8 cellular contexts compared by ENCODE assay signal in genomic region chr9:126500600-126501382, GRCh38.
DNase-seq lines count a peak whose midpoint lies in the region; ATAC-seq and TF ChIP-seq lines count a peak whose summit lies in the region.

No MANE protein-coding gene starts in this region.

- H3K36me3 ChIP-seq in SK-N-SH (replicated peaks in 1 of 2; ENCODE audit: control insufficient read depth in 1 of 2, insufficient read depth in 2 of 2, low read length in 1 of 2) (peaks cover 0 to 5% of the 10 kb centered on the region in 2 experiments), trophoblast cell (ENCODE audit: control insufficient read depth in 1 of 2, insufficient read depth in 2 of 2, low read length in 2 of 2) (peaks cover 15 to 16% of the 10 kb centered on the region in 2 experiments), uterus (no peaks in the 10 kb centered on the region)

- H3K4me2 ChIP-seq in SK-N-SH (no peak overlapping the region), trophoblast cell (ENCODE audit: low read length) (peak overlapping the region; percentile 26)

- H3K9ac ChIP-seq in SK-N-SH: no peak overlapping the region
- no peak overlapping the region for H3K9ac ChIP-seq in trophoblast cell (ENCODE audit: low read length)

- H4K91ac ChIP-seq in trophoblast cell (ENCODE audit: low read depth, low read length): peak overlapping the region; percentile 2

- H3K27me3 ChIP-seq in SK-N-SH (ENCODE audit: insufficient read depth) (no peaks in the 10 kb centered on the region), trophoblast cell (ENCODE audit: insufficient read depth, low read length) (peaks cover 12% of the 10 kb centered on the region), uterus (no peaks in the 10 kb centered on the region)

- 0 out of 2 replicates have a peak, but pooled peaks cover 3% of the 10 kb centered on the region for H4K20me1 ChIP-seq in SK-N-SH (ENCODE audit: insufficient read depth)

- 36% methylated on average over 27 of the region's 37 CpGs for WGBS in SK-N-SH (ENCODE audit: low lambda C conversion rate)
- no CpG with 5 or more reads among the region's 37 CpGs for WGBS in trophoblast cell (ENCODE audit: extremely low coverage, insufficient coverage, insufficient read length)

- no peak overlapping the region for H3K23ac ChIP-seq in trophoblast cell (ENCODE audit: low read length)

- H3K9me3 ChIP-seq in SK-N-SH: no peaks in the 10 kb centered on the region
- H3K9me3 ChIP-seq in trophoblast cell (ENCODE audit: insufficient read depth, low read depth, low read length): peaks cover 9% of the 10 kb centered on the region
- no peaks in the 10 kb centered on the region for H3K9me3 ChIP-seq in uterus

- H4K12ac ChIP-seq in trophoblast cell (ENCODE audit: low read depth, low read length): no peak overlapping the region

- POLR2A ChIA-PET in SK-N-SH (lab: Yijun Ruan, JAX): interaction anchor here (0.7 to 2.2 kb wide), 5 partner anchors 17 to 63 kb away, joined by 3 to 9 read pairs (median 4); no protein-coding TSS in a partner anchor

- no peak overlapping the region for H3K4ac ChIP-seq in trophoblast cell (ENCODE audit: low read depth, low read length)

- no peak for TF ChIP-seq POLR2A in uterus (IDR thresholded peaks at IDR 0.05)

- no peaks in the 10 kb centered on the region for H3K36me3 Mint-ChIP-seq in activated naive CD4-positive, alpha-beta T cell treated with anti-CD3 and anti-CD28 coated beads, Interleukin-2, amount 50 U/mL, for 72 hours

- H3K4me3 ChIP-seq in SK-N-SH (ENCODE audit: low read depth in 2 of 2, low read length in 1 of 2) (peak overlapping the region in 1 of 2 experiments; percentile 54; a peak in 1 of 4 replicates), trophoblast cell (ENCODE audit: low read depth, low read length) (no peak overlapping the region), uterus (no peak overlapping the region)

- no peak overlapping the region for H2BK5ac ChIP-seq in trophoblast cell (ENCODE audit: low read depth, low read length, poor library complexity)

- H2AFZ ChIP-seq in SK-N-SH (ENCODE audit: low read depth) (no peak overlapping the region), trophoblast cell (ENCODE audit: insufficient read depth, low read length, poor library complexity) (no peak overlapping the region)

- CTCF ChIA-PET in SK-N-SH (lab: Yijun Ruan, JAX): interaction anchor here (0.7 to 16.1 kb wide), 43 partner anchors 9 to 951 kb away, joined by 3 to 739 read pairs (median 5); partner anchors contain the start of gene LMX1B

- H3K9me3 Mint-ChIP-seq in activated naive CD4-positive, alpha-beta T cell treated with anti-CD3 and anti-CD28 coated beads, Interleukin-2, amount 50 U/mL, for 72 hours: no peaks in the 10 kb centered on the region

- no peak overlapping the region for H3K27ac Mint-ChIP-seq in activated naive CD4-positive, alpha-beta T cell treated with anti-CD3 and anti-CD28 coated beads, Interleukin-2, amount 50 U/mL, for 72 hours

- H3F3A ChIP-seq in SK-N-SH (replicated peaks; ENCODE audit: insufficient read depth): no peaks in the 10 kb centered on the region

- no peak overlapping the region for H2AK5ac ChIP-seq in trophoblast cell (ENCODE audit: low read length)

- H3K14ac ChIP-seq in trophoblast cell (ENCODE audit: low read length): no peak overlapping the region

- intact Hi-C loops in Right ventricle myocardium inferior (cut with DNase I): loop anchor here (1.0 to 5.0 kb wide), 3 partner anchors 58 to 282 kb away; no protein-coding TSS in a partner anchor
- intact Hi-C loops in uterus (cut with DNase I; ENCODE audit: low total_unique reads): loop anchor here (5.0 kb wide), 1 partner anchor 57 kb away; no protein-coding TSS in a partner anchor

- H3K79me2 ChIP-seq in SK-N-SH (ENCODE audit: insufficient read depth) (no peaks in the 10 kb centered on the region), trophoblast cell (ENCODE audit: control insufficient read depth, insufficient read depth, low read length, poor library complexity) (no peaks in the 10 kb centered on the region)

- H3K27ac ChIP-seq in SK-N-SH (ENCODE audit: low read depth in 2 of 2, low read length in 1 of 2) (no peak overlapping the region; a peak in 1 of 4 replicates), trophoblast cell (ENCODE audit: low read depth, low read length) (no peak overlapping the region), uterus (no peak overlapping the region)

- peak; percentile 86 for TF ChIP-seq CTCF in SK-N-SH (IDR thresholded peaks at IDR 0.05)
- TF ChIP-seq CTCF in uterus (IDR thresholded peaks at IDR 0.05): peak; percentile 88 to 95 (median 90)

- TF ChIP-seq EP300 in SK-N-SH (IDR thresholded peaks at IDR 0.05; ENCODE audit: borderline replicate concordance in 1 of 2, low read depth in 1 of 2, low read length in 1 of 2): no peak

- H3K4me1 ChIP-seq in SK-N-SH (ENCODE audit: control insufficient read depth in 1 of 2, insufficient read depth in 2 of 2, low read depth in 1 of 2, low read length in 1 of 2) (peaks cover 0 to 26% of the 10 kb centered on the region in 2 experiments; a peak in 1 of 4 replicates), trophoblast cell (ENCODE audit: control insufficient read depth in 1 of 2, insufficient read depth in 2 of 2, low read length in 2 of 2) (peaks cover 3 to 11% of the 10 kb centered on the region in 2 experiments), uterus (no peaks in the 10 kb centered on the region)

- H3K9me2 ChIP-seq in SK-N-SH: no peaks in the 10 kb centered on the region

- H2BK12ac ChIP-seq in trophoblast cell (ENCODE audit: low read length): no peak overlapping the region

- H3K79me1 ChIP-seq in trophoblast cell (ENCODE audit: low read length): peaks cover 7% of the 10 kb centered on the region

- H3K18ac ChIP-seq in trophoblast cell (ENCODE audit: low read length): no peak overlapping the region

- H4K8ac ChIP-seq in trophoblast cell (ENCODE audit: low read depth, low read length): no peak overlapping the region

- peak; percentile 99 for TF ChIP-seq RAD21 in SK-N-SH (IDR thresholded peaks at IDR 0.05; ENCODE audit: low read length)

- DNase-seq in DMS53 (lab: John Stamatoyannopoulos, UW): peak; percentile 81
- peak; percentile 79 to 80 for DNase-seq in Kasumi-1 (lab: John Stamatoyannopoulos, UW)
- DNase-seq in SK-N-SH: peak; percentile 95
- DNase-seq in activated naive CD4-positive, alpha-beta T cell treated with anti-CD3 and anti-CD28 coated beads, Interleukin-2, amount 50 U/mL, for 72 hours (ENCODE audit: low spot score in 2 of 2): peak in 1 of 2 donors; percentile 75
- peak; percentile 91 for DNase-seq in Right ventricle myocardium inferior (ENCODE audit: missing footprints)
- peak; percentile 47 to 80 for DNase-seq in trophoblast cell
- peak; percentile 72 to 79 for DNase-seq in uterus

- peak; percentile 71 to 74 for ATAC-seq in activated naive CD4-positive, alpha-beta T cell treated with anti-CD3 and anti-CD28 coated beads, Interleukin-2, amount 50 U/mL, for 72 hours
- peak; percentile 75 for ATAC-seq in Right ventricle myocardium inferior
- no peak for ATAC-seq in HG02885 (IDR thresholded peaks at IDR 0.05; ENCODE audit: poor library complexity, unreplicated experiment)

- H2BK120ac ChIP-seq in trophoblast cell (ENCODE audit: insufficient read depth, low read length, poor library complexity): no peak overlapping the region

TF ChIP-seq in SK-N-SH, 30 proteins besides CTCF, POLR2A, EP300 and RAD21:
- TF ChIP-seq FOXJ3 (CRISPR knock-in tag; IDR thresholded peaks at IDR 0.05) (0 out of 2 replicates have a peak, but pooled peaks have one; percentile 19), SMC3 (IDR thresholded peaks at IDR 0.05; ENCODE audit: low read depth, low read length) (peak; percentile 99), CHD2 (IDR thresholded peaks at IDR 0.05; ENCODE audit: low read length, partially characterized antibody) (peak; percentile 51), NRF1 (IDR thresholded peaks at IDR 0.05; ENCODE audit: low read depth, low read length) (peak; percentile 30; the same call in 1 of the 2 replicates), GATA2 (CRISPR knock-in tag; IDR thresholded peaks at IDR 0.05) (no peak)
